ENCODE assay signal across 2 cellular contexts in the genomic region with DNA sequence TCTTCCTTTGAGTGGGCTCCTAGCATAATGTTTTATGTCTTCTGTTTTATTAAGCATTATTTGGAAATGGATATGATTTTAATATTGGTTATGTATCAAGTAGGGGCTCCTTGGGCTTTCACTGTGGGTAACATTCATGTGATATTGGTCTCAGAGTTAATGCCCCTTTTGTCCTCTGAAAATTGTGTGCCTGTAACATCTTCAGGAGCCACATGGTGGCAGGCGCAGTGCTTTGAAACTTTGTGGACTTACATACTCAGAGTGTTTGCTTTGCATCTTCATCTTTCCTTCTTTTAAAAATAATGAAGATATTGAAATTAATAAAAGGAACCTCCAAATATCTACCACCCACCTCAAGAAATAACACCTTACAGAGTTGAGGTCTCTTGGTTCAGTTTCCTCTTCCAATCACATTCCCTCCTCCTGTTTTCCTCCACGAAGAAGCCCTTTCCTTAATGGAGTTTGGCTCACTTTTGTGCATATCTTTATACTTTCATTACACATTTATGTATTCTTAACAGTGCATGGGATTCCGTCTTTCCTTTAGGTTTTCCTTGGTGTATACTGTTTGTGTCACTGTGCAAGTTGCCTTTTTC.
TF ChIP-seq lines count a peak whose summit lies in the region.

No MANE protein-coding gene starts in this region.

TF ChIP-seq in HCT116, 20 proteins besides CTCF, POLR2A, EP300 and RAD21 (continued from another document):
- TF ChIP-seq, protein P1, sequence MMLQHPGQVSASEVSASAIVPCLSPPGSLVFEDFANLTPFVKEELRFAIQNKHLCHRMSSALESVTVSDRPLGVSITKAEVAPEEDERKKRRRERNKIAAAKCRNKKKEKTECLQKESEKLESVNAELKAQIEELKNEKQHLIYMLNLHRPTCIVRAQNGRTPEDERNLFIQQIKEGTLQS (IDR thresholded peaks at IDR 0.05), result no peak
- TF ChIP-seq ELF1 (IDR thresholded peaks at IDR 0.05; ENCODE audit: borderline replicate concordance, low read depth) (no peak), EZH2phosphoT487 (IDR thresholded peaks at IDR 0.05; ENCODE audit: borderline replicate concordance) (no peak), EGR1 (IDR thresholded peaks at IDR 0.05; ENCODE audit: low read depth) (no peak), JUND (IDR thresholded peaks at IDR 0.05) (no peak), EZH2 (IDR thresholded peaks at IDR 0.05) (no peak), ZFX (IDR thresholded peaks at IDR 0.05) (no peak), SIN3A (IDR thresholded peaks at IDR 0.05; ENCODE audit: low read depth) (no peak), SRF (IDR thresholded peaks at IDR 0.05; ENCODE audit: low read depth) (no peak), ZNF274 (IDR thresholded peaks at IDR 0.05; ENCODE audit: low read depth, low read length) (no peak), CBX3 (IDR thresholded peaks at IDR 0.05; ENCODE audit: low read depth) (no peak)
- TF ChIP-seq, protein P2, sequence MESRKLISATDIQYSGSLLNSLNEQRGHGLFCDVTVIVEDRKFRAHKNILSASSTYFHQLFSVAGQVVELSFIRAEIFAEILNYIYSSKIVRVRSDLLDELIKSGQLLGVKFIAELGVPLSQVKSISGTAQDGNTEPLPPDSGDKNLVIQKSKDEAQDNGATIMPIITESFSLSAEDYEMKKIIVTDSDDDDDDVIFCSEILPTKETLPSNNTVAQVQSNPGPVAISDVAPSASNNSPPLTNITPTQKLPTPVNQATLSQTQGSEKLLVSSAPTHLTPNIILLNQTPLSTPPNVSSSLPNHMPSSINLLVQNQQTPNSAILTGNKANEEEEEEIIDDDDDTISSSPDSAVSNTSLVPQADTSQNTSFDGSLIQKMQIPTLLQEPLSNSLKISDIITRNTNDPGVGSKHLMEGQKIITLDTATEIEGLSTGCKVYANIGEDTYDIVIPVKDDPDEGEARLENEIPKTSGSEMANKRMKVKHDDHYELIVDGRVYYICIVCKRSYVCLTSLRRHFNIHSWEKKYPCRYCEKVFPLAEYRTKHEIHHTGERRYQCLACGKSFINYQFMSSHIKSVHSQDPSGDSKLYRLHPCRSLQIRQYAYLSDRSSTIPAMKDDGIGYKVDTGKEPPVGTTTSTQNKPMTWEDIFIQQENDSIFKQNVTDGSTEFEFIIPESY (IDR thresholded peaks at IDR 0.05; ENCODE audit: extremely low read depth, insufficient replicate concordance, low read length), result no peak
- TF ChIP-seq, protein P3, sequence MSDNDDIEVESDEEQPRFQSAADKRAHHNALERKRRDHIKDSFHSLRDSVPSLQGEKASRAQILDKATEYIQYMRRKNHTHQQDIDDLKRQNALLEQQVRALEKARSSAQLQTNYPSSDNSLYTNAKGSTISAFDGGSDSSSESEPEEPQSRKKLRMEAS (IDR thresholded peaks at IDR 0.05), result no peak

TF ChIP-seq in SK-N-SH treated with all-trans-retinoic acid at 6 μM for 48 hours, 23 proteins besides CTCF, POLR2A, EP300 and RAD21 (continued from another document):
- no peak for TF ChIP-seq ZNF565 (CRISPR knock-in tag; conservative IDR thresholded peaks at IDR 0.05; ENCODE audit: low read depth)
